In the genomic region with DNA sequence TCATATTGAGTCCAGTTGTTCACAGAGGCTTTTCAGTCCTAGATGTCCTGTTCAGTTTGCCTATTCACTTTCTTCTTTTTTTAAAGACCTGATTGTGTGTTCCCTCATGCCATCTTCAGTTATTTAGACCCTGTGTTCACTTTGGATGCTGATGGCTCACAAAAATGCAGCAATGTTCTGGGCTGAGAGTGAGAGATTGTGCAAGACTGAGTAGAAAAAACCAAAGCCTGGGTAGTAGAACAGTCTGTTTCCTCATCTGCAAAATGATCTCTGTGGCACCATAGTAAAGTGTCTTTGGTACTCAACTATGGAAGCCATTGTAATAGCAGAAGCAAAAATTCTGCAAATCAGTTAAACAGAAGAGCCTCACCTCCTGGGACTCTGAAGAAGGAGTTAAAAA, we compare ENCODE assay signal across 23 cellular contexts.
"Had no signal": no experiment of that assay in that cellular context is flagged by ENCODE, and none has a peak within 500 bp of the region (broad histone marks: within the 10 kb centered on the region; RNA-seq: fewer than 3 reads in every experiment).

No MANE protein-coding gene starts in this region.

- DNase-seq: activated B cell treated with CpG ODN at 0.5 μM for 24 hours; activated CD4-positive, alpha-beta T cell treated with anti-CD3 and anti-CD28 coated beads for 1 hour; activated CD4-positive, alpha-beta T cell treated with anti-CD3 and anti-CD28 coated beads, Interleukin-2, amount 10 ng/mL, durations not matched to agents 24 days and 14 days; activated CD4-positive, alpha-beta T cell treated with anti-CD3 and anti-CD28 coated beads, Interleukin-2, amount 50 U/mL, for 48 hours; activated CD8-positive, alpha-beta memory T cell treated with anti-CD3 and anti-CD28 coated beads, Interleukin-2, amount 10 ng/mL, durations not matched to agents 7 days and 5 days; activated effector memory CD4-positive, alpha-beta T cell treated with Interleukin-2 at 50 U/mL for 16 hours; activated naive CD4-positive, alpha-beta T cell; activated T-cell treated with anti-CD3 and anti-CD28 coated beads, Interleukin-2, amount 50 U/mL, for 24 hours; amygdala; brain microvascular endothelial cell; Kasumi-1; NCI-H1105; NCI-H1436; NCI-H1694 treated with DMSO at 0.1 percent for 48 hours; NCI-H2029 treated with DMSO at 0.1 percent for 48 hours; NCI-H510A treated with DMSO at 0.1 percent for 48 hours; NCI-H69; NK-92 treated with Interleukin-12 subunit alpha and Interleukin-12 subunit beta, amount 100 ng/mL, for 24 hours; Peyer's patch; Right ventricle myocardium superior; T-helper 17 cell; T-helper 9 cell had no signal

- ATAC-seq: activated CD8-positive, alpha-beta memory T cell treated with anti-CD3 and anti-CD28 coated beads, Interleukin-2, amount 10 ng/mL, durations not matched to agents 7 days and 5 days; T-helper 17 cell had no signal

- H3K4me3 ChIP-seq: cardiac muscle cell, Peyer's patch had no signal
